In the genomic region with DNA sequence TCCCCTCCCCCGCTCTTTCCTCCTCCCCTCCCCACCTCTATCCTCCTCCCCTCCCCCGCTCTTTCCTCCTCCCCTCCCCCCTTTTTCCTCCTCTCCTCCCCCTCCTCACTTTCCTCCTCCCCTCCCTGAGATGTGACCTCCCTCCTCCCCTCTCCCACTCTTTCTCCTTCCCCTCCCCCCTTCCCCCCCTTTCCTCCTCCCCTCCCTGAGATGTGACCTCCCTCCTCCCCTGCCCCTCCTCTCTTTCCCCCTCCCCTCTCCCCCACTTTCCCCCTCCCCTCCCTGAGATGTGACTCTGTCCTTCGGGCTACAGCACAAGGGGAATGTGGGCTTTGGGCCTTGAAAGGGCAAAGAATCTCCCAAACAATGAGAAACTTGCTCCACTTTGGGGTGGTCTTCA, we compare ENCODE assay signal across 1 cellular context.
TF ChIP-seq lines count a peak whose summit lies in the region.

No MANE protein-coding gene starts in this region.

TF ChIP-seq in SK-N-SH, 30 proteins besides CTCF, POLR2A, EP300 and RAD21 (continued from another document):
- TF ChIP-seq FOSL2 (IDR thresholded peaks at IDR 0.05; ENCODE audit: borderline replicate concordance, low read depth) (no peak), TAF1 (IDR thresholded peaks at IDR 0.05; ENCODE audit: borderline replicate concordance, low read depth, low read length) (no peak), MXI1 (IDR thresholded peaks at IDR 0.05; ENCODE audit: low read depth, low read length) (no peak)
